Comparison of ENCODE assay signal across 8 cellular contexts in the genomic region with DNA sequence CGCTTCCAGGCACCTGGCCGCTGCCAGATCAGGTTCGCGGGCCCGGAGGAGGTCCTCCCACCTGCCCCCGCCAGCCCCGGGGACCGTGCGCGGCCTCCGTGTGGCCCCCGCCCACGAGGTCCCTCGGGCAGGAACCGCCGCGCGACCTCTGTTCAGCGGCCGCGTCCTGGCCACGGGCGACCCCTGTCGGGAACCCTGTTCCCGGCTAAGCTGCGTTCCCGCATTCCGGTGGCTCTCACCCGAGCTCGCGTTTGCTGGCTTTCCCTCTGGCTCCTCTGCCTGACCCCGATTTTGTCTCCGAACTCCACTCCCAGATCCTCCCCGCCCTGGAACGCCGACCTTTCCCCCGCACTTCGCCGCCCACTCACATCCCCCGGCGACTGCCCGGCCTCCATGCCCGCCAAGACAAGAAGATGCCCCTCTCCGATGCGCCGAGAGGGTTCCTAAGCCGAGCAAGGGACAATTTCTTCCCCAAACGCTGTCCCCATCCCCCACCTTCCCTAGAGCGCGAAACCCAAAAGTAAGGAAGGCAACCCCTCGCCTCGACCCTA. TPM values are rescaled to one million over a fixed set of nuclear protein-coding genes. Genes with fewer than 3 reads are reported as not detected.
A peak's percentile ranks its signal among the peaks of the same experiment; 100 is the strongest.
DNase-seq lines count a peak whose midpoint lies in the region; ATAC-seq and TF ChIP-seq lines count a peak whose summit lies in the region.

No MANE protein-coding gene starts in this region.

- H3K4me3 ChIP-seq in coronary artery (peak overlapping the region; percentile 78), lower leg skin (ENCODE audit: low read depth, poor library complexity, severe bottlenecking) (peak overlapping the region; percentile 25)

- peak; percentile 80 for DNase-seq in GM10266 (ENCODE audit: extremely low spot score)
- peak in 3 of 4 experiments; percentile 24 to 33 (median 31) for DNase-seq in activated CD4-positive, CD25-positive, alpha-beta regulatory T cell (lab: John Stamatoyannopoulos, UW)
- no peak for DNase-seq in coronary artery (ENCODE audit: low spot score)
- DNase-seq in lower leg skin (ENCODE audit: low spot score in 2 of 2) = peak in 1 of 2 donors; percentile 89
- peak; percentile 28 to 53 for DNase-seq in stimulated activated CD8-positive, alpha-beta memory T cell treated with anti-CD3 and anti-CD28 coated beads, Interleukin-2, amount 100 ng/mL, for 48 hours (ENCODE audit: low read depth in 2 of 2)
- DNase-seq in NCI-H2029 treated with DMSO at 0.1 percent for 48 hours (lab: John Stamatoyannopoulos, UW) = no peak
- DNase-seq in NCI-H774 (lab: John Stamatoyannopoulos, UW) = no peak

- no peak for TF ChIP-seq POLR2A in lower leg skin (IDR thresholded peaks at IDR 0.05)

- TF ChIP-seq CTCF in GM10266 (IDR thresholded peaks at IDR 0.05; ENCODE audit: control insufficient read depth, insufficient read depth, low read depth, missing control alignments) (peak; percentile 88), coronary artery (IDR thresholded peaks at IDR 0.05) (no peak), lower leg skin (IDR thresholded peaks at IDR 0.05) (no peak)

- intact Hi-C loops in lower leg skin (cut with DNase I; ENCODE audit: low total_unique reads) = no loop called here

- H3K27ac ChIP-seq in coronary artery = peak overlapping the region; percentile 16 to 62

- ATAC-seq in HG03432 (IDR thresholded peaks at IDR 0.05; ENCODE audit: unreplicated experiment) = peak; percentile 37

- WGBS in lower leg skin, 2 donors = 0 to 1% methylated on average over 33 to 38 of the region's 52 CpGs

RNA-seq across cellular contexts. Expression of a gene that starts 2.3 kb away (rescaled TPM):
- total RNA-seq in lower leg skin = 1 to 10 TPM in 3 of 4 donors, under 1 TPM in 1; 0.42 to 3.3 (median 1.9) TPM

Comparison
In these comparisons a context has a peak if more than half of its experiments do, and no peak if none do; other contexts are left out.
1. DNase-seq: peak in GM10266 (single experiment), activated CD4-positive, CD25-positive, alpha-beta regulatory T cell (3 of 4) and stimulated activated CD8-positive, alpha-beta memory T cell treated with anti-CD3 and anti-CD28 coated beads, Interleukin-2, amount 100 ng/mL, for 48 hours (2 of 2); none in coronary artery (single experiment), NCI-H2029 treated with DMSO at 0.1 percent for 48 hours (single experiment) and NCI-H774 (single experiment).